ENCODE assay signal across 20 cellular contexts in genomic region chr12:19021240-19021639, GRCh38.
DNase-seq lines count a peak whose midpoint lies in the region; ATAC-seq, FAIRE-seq and TF ChIP-seq lines count a peak whose summit lies in the region.
"Had no signal": no experiment of that assay in that cellular context is flagged by ENCODE, and none has a peak within 500 bp of the region (broad histone marks: within the 10 kb centered on the region; RNA-seq: fewer than 3 reads in every experiment).

No MANE protein-coding gene starts in this region.

- no peak overlapping the region for H3K4me3 Mint-ChIP-seq in activated CD4-positive, alpha-beta T cell treated with anti-CD3 and anti-CD28 coated beads for 36 hours
- H3K4me3 Mint-ChIP-seq: B cell; CD8-positive, alpha-beta T cell; IgD-negative memory B cell had no signal

- POLR2A ChIA-PET in A549 (lab: Yijun Ruan, JAX) (no interaction called here), PC-3 (lab: Charles Lee; ENCODE audit: unreplicated experiment) (no interaction called here)
- POLR2A ChIA-PET in activated CD4-positive, alpha-beta T cell treated with anti-CD3 and anti-CD28 coated beads for 36 hours (lab: Charles Lee), result no interaction called here

- no peaks in the 10 kb centered on the region for H3K36me3 Mint-ChIP-seq in activated CD4-positive, alpha-beta T cell treated with anti-CD3 and anti-CD28 coated beads for 36 hours (ENCODE audit: low read depth)
- H3K36me3 Mint-ChIP-seq: CD8-positive, alpha-beta T cell; IgD-negative memory B cell had no signal

- no peak overlapping the region for H2BK120ac ChIP-seq in mesenchymal stem cell (ENCODE audit: low read depth, low read length)

- DNase-seq in A549 (ENCODE audit: low read depth in 1 of 2, low spot score in 1 of 2) (no peak), PC-3 (no peak), hepatocyte (ENCODE audit: low spot score) (no peak), mesenchymal stem cell (no peak), HAP-1 (ENCODE audit: low spot score in 2 of 2) (no peak), middle frontal gyrus (ENCODE audit: extremely low spot score, low spot score) (no peak)
- DNase-seq in activated CD4-positive, alpha-beta T cell treated with anti-CD3 and anti-CD28 coated beads for 36 hours, result no peak
- DNase-seq: 8988T; CD8-positive, alpha-beta T cell; DMS 273 treated with DMSO at 0.1 percent for 48 hours; DMS79; GF-D8; GM23248; KBM-7 had no signal

- H4K20me1 ChIP-seq in PC-3 (ENCODE audit: low read length) (no peaks in the 10 kb centered on the region), hepatocyte (ENCODE audit: insufficient read depth, poor library complexity, severe bottlenecking) (no peaks in the 10 kb centered on the region)
- H4K20me1 ChIP-seq: BLaER1 treated with 17β-estradiol and CSF1 and Interleukin-3, amounts not matched to agents 10 nM and 100 nM had no signal

- no peak for TF ChIP-seq POLR2A in A549 (IDR thresholded peaks at IDR 0.05; ENCODE audit: low read length)

- no peaks in the 10 kb centered on the region for H3K9me3 ChIP-seq in A549
- H3K9me3 ChIP-seq in PC-3 (ENCODE audit: low read length), result no peaks in the 10 kb centered on the region
- no peaks in the 10 kb centered on the region for H3K9me3 ChIP-seq in hepatocyte (ENCODE audit: low read depth)
- no peaks in the 10 kb centered on the region for H3K9me3 ChIP-seq in mesenchymal stem cell (ENCODE audit: control insufficient read depth, low read length)
- no peaks in the 10 kb centered on the region for H3K9me3 ChIP-seq in HAP-1

- H2BK5ac ChIP-seq in mesenchymal stem cell (ENCODE audit: low read depth, low read length, poor library complexity, severe bottlenecking), result no peak overlapping the region

- no peak overlapping the region for H3K18ac ChIP-seq in mesenchymal stem cell (ENCODE audit: low read depth in 1 of 2, low read length in 2 of 2)

- H2AFZ ChIP-seq in PC-3 (ENCODE audit: low read length), result no peak overlapping the region
- H2AFZ ChIP-seq in hepatocyte, result no peak overlapping the region
- H2AFZ ChIP-seq in mesenchymal stem cell (ENCODE audit: low read depth, low read length), result no peak overlapping the region
- H2AFZ ChIP-seq: GM23248 had no signal

- H3K79me2 ChIP-seq in PC-3 (ENCODE audit: low read length) (no peaks in the 10 kb centered on the region), hepatocyte (no peaks in the 10 kb centered on the region)

- no peaks in the 10 kb centered on the region for H3K9me3 Mint-ChIP-seq in activated CD4-positive, alpha-beta T cell treated with anti-CD3 and anti-CD28 coated beads for 36 hours (ENCODE audit: low read depth)

- TF ChIP-seq CTCF in A549 (IDR thresholded peaks at IDR 0.05) (no peak), PC-3 (conservative IDR thresholded peaks at IDR 0.05; ENCODE audit: low read depth, low read length) (no peak), hepatocyte (IDR thresholded peaks at IDR 0.05; ENCODE audit: poor library complexity) (no peak)

- H3K9me2 ChIP-seq in PC-3 (replicated peaks; ENCODE audit: low read length), result no peaks in the 10 kb centered on the region; the same call in 1 of the 2 replicates
- H3K9me2 ChIP-seq in hepatocyte (replicated peaks; ENCODE audit: insufficient read depth), result no peaks in the 10 kb centered on the region

- peak overlapping the region; percentile 9 for H2AK5ac ChIP-seq in mesenchymal stem cell (ENCODE audit: low read length, severe bottlenecking)

- H3K27me3 ChIP-seq in PC-3 (ENCODE audit: low read length) (no peaks in the 10 kb centered on the region), hepatocyte (no peaks in the 10 kb centered on the region), mesenchymal stem cell (ENCODE audit: control insufficient read depth in 1 of 2, insufficient read depth in 1 of 2, low read length in 2 of 2) (no peaks in the 10 kb centered on the region), HAP-1 (ENCODE audit: low read depth) (no peaks in the 10 kb centered on the region)
- H3K27me3 ChIP-seq: BLaER1 treated with 17β-estradiol and CSF1 and Interleukin-3, amounts not matched to agents 10 nM and 100 nM had no signal

- no peak overlapping the region for H2BK15ac ChIP-seq in mesenchymal stem cell (ENCODE audit: low read depth, poor library complexity, severe bottlenecking)

- TF ChIP-seq EP300 in A549 (IDR thresholded peaks at IDR 0.05), result no peak

- H3K4me3 ChIP-seq in A549, result no peak overlapping the region
- 0 out of 2 replicates have a peak overlapping the region, but pooled peaks have one; percentile 3 for H3K4me3 ChIP-seq in PC-3 (ENCODE audit: low read length)
- H3K4me3 ChIP-seq in hepatocyte, result no peak overlapping the region
- no peak overlapping the region for H3K4me3 ChIP-seq in mesenchymal stem cell (ENCODE audit: insufficient read depth in 1 of 2, low read depth in 1 of 2, low read length in 2 of 2)
- H3K4me3 ChIP-seq in HAP-1, result no peak overlapping the region
- H3K4me3 ChIP-seq: BLaER1 treated with 17β-estradiol and CSF1 and Interleukin-3, amounts not matched to agents 10 nM and 100 nM; GM12878; GM23248 had no signal

- no peak overlapping the region for H3K23ac ChIP-seq in mesenchymal stem cell (ENCODE audit: low read length in 2 of 2)

- BruUV-seq in PC-3 (replicated peaks; lab: Mats Ljungman, UMichigan), result no TSS peak

- intact Hi-C loops in PC-3 (cut with micrococcal nuclease), result no loop called here
- intact Hi-C loops in activated CD4-positive, alpha-beta T cell treated with anti-CD3 and anti-CD28 coated beads for 36 hours (cut with DNase I, micrococcal nuclease), result no loop called here

- CTCF ChIA-PET in A549 (lab: Yijun Ruan, JAX), result interaction anchor here (0.7 kb wide), 1 partner anchor 31 kb away, joined by 3 read pairs; no protein-coding TSS in a partner anchor
- CTCF ChIA-PET in PC-3 (lab: Charles Lee), result no interaction called here
- CTCF ChIA-PET in activated CD4-positive, alpha-beta T cell treated with anti-CD3 and anti-CD28 coated beads for 36 hours (lab: Charles Lee), result no interaction called here

- H4K91ac ChIP-seq in mesenchymal stem cell (ENCODE audit: low read length), result no peak overlapping the region

- TF ChIP-seq RAD21 in A549 (conservative IDR thresholded peaks at IDR 0.05 in 1 of 2, IDR thresholded peaks at IDR 0.05 in 1 of 2), result no peak

- H3K9ac ChIP-seq in PC-3 (ENCODE audit: low read length) (no peak overlapping the region), mesenchymal stem cell (ENCODE audit: low read length) (no peak overlapping the region)
- H3K9ac ChIP-seq: BLaER1 treated with 17β-estradiol and CSF1 and Interleukin-3, amounts not matched to agents 10 nM and 100 nM; GM23248 had no signal

- H4K8ac ChIP-seq in mesenchymal stem cell (ENCODE audit: low read length), result no peak overlapping the region

- H3K27ac Mint-ChIP-seq in activated CD4-positive, alpha-beta T cell treated with anti-CD3 and anti-CD28 coated beads for 36 hours, result no peak overlapping the region
- H3K27ac Mint-ChIP-seq: B cell; CD8-positive, alpha-beta T cell; IgD-negative memory B cell had no signal

- H3K27me3 Mint-ChIP-seq in activated CD4-positive, alpha-beta T cell treated with anti-CD3 and anti-CD28 coated beads for 36 hours, result peaks cover 3% of the 10 kb centered on the region
- H3K27me3 Mint-ChIP-seq: B cell, IgD-negative memory B cell had no signal

- H3F3A ChIP-seq in PC-3 (ENCODE audit: low read length, unreplicated experiment), result no peaks in the 10 kb centered on the region

- H2BK12ac ChIP-seq in mesenchymal stem cell (ENCODE audit: low read length in 2 of 2), result peak overlapping the region in 1 of 2 experiments; percentile 76

- in situ Hi-C loops in HAP-1 (cut with MboI; ENCODE audit: low sequenced_read_pairs), result no loop called here

- ATAC-seq in A549 (no peak), PC-3 (no peak), HG03469 (IDR thresholded peaks at IDR 0.05; ENCODE audit: unreplicated experiment) (no peak)
- no peak for ATAC-seq in activated CD4-positive, alpha-beta T cell treated with anti-CD3 and anti-CD28 coated beads for 36 hours
- ATAC-seq: CD8-positive, alpha-beta T cell; GM12878 had no signal

- H3K27ac ChIP-seq in A549 (peak overlapping the region in 1 of 2 experiments; percentile 63; a peak in 3 of 6 replicates), PC-3 (ENCODE audit: low read length) (peak overlapping the region; percentile 18; the same call in 1 of the 2 replicates), hepatocyte (no peak overlapping the region), mesenchymal stem cell (ENCODE audit: low read length, poor library complexity, severe bottlenecking) (no peak overlapping the region)
- H3K27ac ChIP-seq: BLaER1 treated with 17β-estradiol and CSF1 and Interleukin-3, amounts not matched to agents 10 nM and 100 nM; GM23248; HL-60 had no signal

- H3K4me2 ChIP-seq in A549 (peak overlapping the region; percentile 50), PC-3 (ENCODE audit: low read length) (peak overlapping the region; percentile 49), hepatocyte (peak overlapping the region; percentile 23), mesenchymal stem cell (ENCODE audit: low read length, poor library complexity, severe bottlenecking) (peak overlapping the region; percentile 4)
- H3K4me2 ChIP-seq: BLaER1 treated with 17β-estradiol and CSF1 and Interleukin-3, amounts not matched to agents 10 nM and 100 nM had no signal

- no peaks in the 10 kb centered on the region for H3K79me1 ChIP-seq in mesenchymal stem cell (replicated peaks; ENCODE audit: low read length, poor library complexity, severe bottlenecking)

- no peak overlapping the region for H3K14ac ChIP-seq in mesenchymal stem cell (ENCODE audit: low read length in 2 of 2)

- no peak for FAIRE-seq in A549 (lab: Jason Lieb, UNC)
- FAIRE-seq: GM12878 had no signal

- 50% methylated on average over 4 of the region's 4 CpGs for WGBS in A549 (ENCODE audit: missing lambda C conversion rate)
- 86% methylated on average over 4 of the region's 4 CpGs for WGBS in hepatocyte (ENCODE audit: low lambda C conversion rate, missing lambda C conversion rate)
- 84% methylated on average over 3 of the region's 4 CpGs for WGBS in mesenchymal stem cell

- H3K4me1 ChIP-seq in A549, result peaks cover 46% of the 10 kb centered on the region
- H3K4me1 ChIP-seq in PC-3 (ENCODE audit: insufficient read depth, low read length), result peaks cover 58% of the 10 kb centered on the region
- peaks cover 11% of the 10 kb centered on the region for H3K4me1 ChIP-seq in hepatocyte (ENCODE audit: insufficient read depth)
- H3K4me1 ChIP-seq in mesenchymal stem cell (ENCODE audit: control insufficient read depth, insufficient read depth, low read depth, low read length), result peaks cover 3% of the 10 kb centered on the region
- H3K4me1 ChIP-seq in HAP-1, result peaks cover 13% of the 10 kb centered on the region

- H3K4me1 Mint-ChIP-seq in activated CD4-positive, alpha-beta T cell treated with anti-CD3 and anti-CD28 coated beads for 36 hours, result no peaks in the 10 kb centered on the region
- H3K4me1 Mint-ChIP-seq: B cell, IgD-negative memory B cell had no signal

- H3K4ac ChIP-seq in mesenchymal stem cell (ENCODE audit: low read depth in 1 of 2, low read length in 2 of 2), result no peak overlapping the region

- no peaks in the 10 kb centered on the region for H3K36me3 ChIP-seq in PC-3 (ENCODE audit: low read depth, low read length)
- H3K36me3 ChIP-seq in hepatocyte (replicated peaks; ENCODE audit: insufficient read depth, low read depth), result no peaks in the 10 kb centered on the region
- H3K36me3 ChIP-seq in mesenchymal stem cell (ENCODE audit: control insufficient read depth in 1 of 2, insufficient read depth in 2 of 2, low read depth in 1 of 2, low read length in 2 of 2), result no peaks in the 10 kb centered on the region
- no peaks in the 10 kb centered on the region for H3K36me3 ChIP-seq in HAP-1 (replicated peaks)
- H3K36me3 ChIP-seq: BLaER1 treated with 17β-estradiol and CSF1 and Interleukin-3, amounts not matched to agents 10 nM and 100 nM had no signal
